ENCODE assay signal across 12 cellular contexts in the genomic region with DNA sequence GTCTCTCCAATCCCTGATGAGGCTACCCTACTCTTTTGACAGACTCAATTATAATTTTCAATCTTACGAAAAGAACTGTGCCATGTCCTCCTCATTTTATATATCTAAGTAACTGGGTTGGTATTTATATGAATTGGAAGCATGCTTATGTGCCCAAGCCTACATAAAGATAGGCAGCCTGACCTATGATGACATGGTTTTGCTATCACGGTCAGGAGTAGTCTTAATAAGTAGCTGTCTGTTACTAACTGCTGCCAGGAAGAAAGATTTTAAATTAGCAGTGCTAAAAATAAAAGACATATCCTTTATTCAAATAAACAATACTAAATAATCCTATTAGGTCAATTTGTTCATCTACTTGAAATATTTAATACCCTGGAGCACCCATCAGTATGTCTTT.
A peak's percentile ranks its signal among the peaks of the same experiment; 100 is the strongest.
DNase-seq lines count a peak whose midpoint lies in the region; ATAC-seq and TF ChIP-seq lines count a peak whose summit lies in the region.
"Had no signal": no experiment of that assay in that cellular context is flagged by ENCODE, and none has a peak within 500 bp of the region (broad histone marks: within the 10 kb centered on the region; RNA-seq: fewer than 3 reads in every experiment).

No MANE protein-coding gene starts in this region.

- H3K4me3 ChIP-seq in heart left ventricle (no peak overlapping the region), adipocyte (ENCODE audit: low read length) (no peak overlapping the region), psoas muscle (no peak overlapping the region), subcutaneous abdominal adipose tissue (ENCODE audit: low read depth in 1 of 5, low read length in 5 of 5) (no peak overlapping the region)
- H3K4me3 ChIP-seq: BLaER1 treated with 17β-estradiol and CSF1 and Interleukin-3, amounts not matched to agents 10 nM and 100 nM; GM23338 had no signal

- intact Hi-C loops in heart left ventricle (cut with DNase I) (loop anchor here in 1 of 10 donors (10.0 kb wide), 1 partner anchor 253 kb away; no protein-coding TSS in a partner anchor), Right ventricle myocardium inferior (cut with DNase I) (no loop called here), psoas muscle (cut with DNase I) (no loop called here)

- TF ChIP-seq CTCF in heart left ventricle (IDR thresholded peaks at IDR 0.05) = no peak
- no peak for TF ChIP-seq CTCF in psoas muscle (IDR thresholded peaks at IDR 0.05)

- ATAC-seq in heart left ventricle = peak in 3 of 4 donors; percentile 33 to 70 (median 66)
- no peak for ATAC-seq in Right ventricle myocardium inferior
- ATAC-seq in psoas muscle = peak in 1 of 4 donors; percentile 42
- ATAC-seq: CD8-positive, alpha-beta T cell; GM23338 had no signal

- H3K9ac ChIP-seq in adipocyte (ENCODE audit: low read length) = peak overlapping the region; percentile 42
- H3K9ac ChIP-seq in subcutaneous abdominal adipose tissue (ENCODE audit: low read length in 5 of 5) = peak overlapping the region in 1 of 5 donors; percentile 53
- H3K9ac ChIP-seq: BLaER1 treated with 17β-estradiol and CSF1 and Interleukin-3, amounts not matched to agents 10 nM and 100 nM had no signal

- WGBS in heart left ventricle, 4 donors = 41 to 49% (median 43%) methylated on average over 2 of the region's 2 CpGs
- WGBS in psoas muscle, 3 donors = 31 to 52% (median 32%) methylated on average over 2 of the region's 2 CpGs

- peaks cover 0 to 2% (median 0%) of the 10 kb centered on the region in 9 donors for H3K27me3 ChIP-seq in heart left ventricle
- no peaks in the 10 kb centered on the region for H3K27me3 ChIP-seq in adipocyte (replicated peaks; ENCODE audit: control insufficient read depth, insufficient read depth, low read length)
- no peaks in the 10 kb centered on the region for H3K27me3 ChIP-seq in psoas muscle (ENCODE audit: insufficient read depth in 3 of 3, low read length in 2 of 3)
- H3K27me3 ChIP-seq in subcutaneous abdominal adipose tissue (ENCODE audit: control insufficient read depth in 5 of 5, insufficient read depth in 4 of 5, low read length in 5 of 5) = no peaks in the 10 kb centered on the region
- H3K27me3 ChIP-seq: BLaER1 treated with 17β-estradiol and CSF1 and Interleukin-3, amounts not matched to agents 10 nM and 100 nM had no signal

- H3K27ac ChIP-seq in heart left ventricle (peak overlapping the region in 9 of 12 donors; percentile 3 to 53 (median 33)), psoas muscle (peak overlapping the region; percentile 47), subcutaneous abdominal adipose tissue (ENCODE audit: low read depth, low read length) (peak overlapping the region; percentile 52)
- H3K27ac ChIP-seq: BLaER1 treated with 17β-estradiol and CSF1 and Interleukin-3, amounts not matched to agents 10 nM and 100 nM; HL-60 had no signal

- H3K4me1 ChIP-seq in heart left ventricle = peaks cover 0 to 47% (median 15%) of the 10 kb centered on the region in 12 donors
- peaks cover 39% of the 10 kb centered on the region for H3K4me1 ChIP-seq in adipocyte (ENCODE audit: control insufficient read depth, insufficient read depth, low read length)
- H3K4me1 ChIP-seq in psoas muscle = peaks cover 64% of the 10 kb centered on the region
- peaks cover 0 to 28% (median 21%) of the 10 kb centered on the region in 5 donors for H3K4me1 ChIP-seq in subcutaneous abdominal adipose tissue (ENCODE audit: control insufficient read depth in 5 of 5, insufficient read depth in 5 of 5, low read length in 5 of 5)
- H3K4me1 ChIP-seq: BLaER1 treated with 17β-estradiol and CSF1 and Interleukin-3, amounts not matched to agents 10 nM and 100 nM had no signal

- H3K36me3 ChIP-seq in heart left ventricle = no peaks in the 10 kb centered on the region
- H3K36me3 ChIP-seq in adipocyte (ENCODE audit: control insufficient read depth, insufficient read depth, low read length, severe bottlenecking) = no peaks in the 10 kb centered on the region
- H3K36me3 ChIP-seq in psoas muscle (ENCODE audit: insufficient read depth in 1 of 2, low read depth in 1 of 2) = no peaks in the 10 kb centered on the region
- no peaks in the 10 kb centered on the region for H3K36me3 ChIP-seq in subcutaneous abdominal adipose tissue (ENCODE audit: control insufficient read depth in 5 of 5, insufficient read depth in 5 of 5, low read length in 5 of 5)
- H3K36me3 ChIP-seq: BLaER1 treated with 17β-estradiol and CSF1 and Interleukin-3, amounts not matched to agents 10 nM and 100 nM had no signal

- TF ChIP-seq POLR2A in heart left ventricle (IDR thresholded peaks at IDR 0.05) = no peak

- H3K9me3 ChIP-seq in heart left ventricle (no peaks in the 10 kb centered on the region), adipocyte (ENCODE audit: control insufficient read depth, low read length) (no peaks in the 10 kb centered on the region), psoas muscle (no peaks in the 10 kb centered on the region), subcutaneous abdominal adipose tissue (ENCODE audit: control insufficient read depth in 5 of 5, low read length in 5 of 5) (no peaks in the 10 kb centered on the region)
- H3K9me3 ChIP-seq: BLaER1 treated with 17β-estradiol and CSF1 and Interleukin-3, amounts not matched to agents 10 nM and 100 nM had no signal

- no peak for DNase-seq in heart left ventricle
- DNase-seq in Right ventricle myocardium inferior (ENCODE audit: missing footprints) = no peak
- no peak for DNase-seq in adipocyte (ENCODE audit: low read depth)
- no peak for DNase-seq in psoas muscle
- DNase-seq in activated CD4-positive, alpha-beta T cell treated with anti-CD3 and anti-CD28 coated beads for 1 hour = no peak
- DNase-seq: Calu3; CD8-positive, alpha-beta T cell; HCEC 1CT had no signal
